ENCODE assay signal across 26 cellular contexts in genomic region chr12:77938301-77938700, GRCh38.
"Had no signal": no experiment of that assay in that cellular context is flagged by ENCODE, and none has a peak within 500 bp of the region (broad histone marks: within the 10 kb centered on the region; RNA-seq: fewer than 3 reads in every experiment).

No MANE protein-coding gene starts in this region.

- H3K9me3 ChIP-seq: heart left ventricle, left lung, lower lobe of right lung, tibial nerve had no signal

- H3K4me2 ChIP-seq: neural progenitor cell had no signal

- H3K4me1 ChIP-seq: left lung, neural progenitor cell had no signal

- H3K9ac ChIP-seq: neural progenitor cell had no signal

- H2AFZ ChIP-seq: neural progenitor cell had no signal

- H3K36me3 ChIP-seq: brain microvascular endothelial cell, heart left ventricle, left lung, lower lobe of right lung, neural progenitor cell, spleen, tibial nerve had no signal

- H3K4me3 ChIP-seq: heart left ventricle, left lung, lower lobe of right lung, neural progenitor cell, spleen, tibial nerve had no signal

- ATAC-seq: activated naive CD8-positive, alpha-beta T cell treated with anti-CD3 and anti-CD28 coated beads, Interleukin-2, amount 50 U/mL, for 24 hours; effector memory CD8-positive, alpha-beta T cell; foreskin keratinocyte; heart left ventricle; left lung; lower lobe of right lung; naive thymus-derived CD8-positive, alpha-beta T cell; right cardiac atrium; WTC11 had no signal

- H3K27me3 ChIP-seq: brain microvascular endothelial cell, foreskin keratinocyte, heart left ventricle, left lung, neural progenitor cell, spleen, tibial nerve had no signal

- DNase-seq: activated CD4-positive, alpha-beta memory T cell treated with anti-CD3 and anti-CD28 coated beads, Interleukin-2, amount 10 ng/mL, durations not matched to agents 7 days and 5 days; activated CD4-positive, alpha-beta T cell treated with anti-CD3 and anti-CD28 coated beads for 1 hour; activated CD4-positive, alpha-beta T cell treated with anti-CD3 and anti-CD28 coated beads, Interleukin-2, amount 10 ng/mL, durations not matched to agents 7 days and 5 days; activated naive CD8-positive, alpha-beta T cell treated with anti-CD3 and anti-CD28 coated beads, Interleukin-2, amount 50 U/mL, for 24 hours; activated T-cell treated with anti-CD3 and anti-CD28 coated beads, Interleukin-2, amount 50 U/mL, for 48 hours; anterior cingulate cortex; brain microvascular endothelial cell; cortex of kidney; effector memory CD8-positive, alpha-beta T cell; erythroblast; foreskin keratinocyte; heart left ventricle; kidney glomerular epithelial cell; left lung; lower lobe of right lung; mesenchymal stem cell; naive thymus-derived CD8-positive, alpha-beta T cell; occipital lobe; posterior cingulate gyrus; right cardiac atrium; spleen; stimulated activated naive CD4-positive, alpha-beta T cell; T1000 had no signal

- H3K27ac ChIP-seq: brain microvascular endothelial cell, heart left ventricle, left lung, lower lobe of right lung, neural progenitor cell, tibial nerve had no signal
